13 cellular contexts compared by ENCODE assay signal in genomic region chr12:90618606-90619005, GRCh38.
"Had no signal": no experiment of that assay in that cellular context is flagged by ENCODE, and none has a peak within 500 bp of the region (broad histone marks: within the 10 kb centered on the region; RNA-seq: fewer than 3 reads in every experiment).

No MANE protein-coding gene starts in this region.

- ATAC-seq: activated T-cell treated with anti-CD3 and anti-CD28 coated beads, Interleukin-2, amount 50 U/mL, for 72 hours; left lobe of liver; natural killer cell treated with Interleukin-12 subunit alpha and Interleukin-12 subunit beta and Interleukin-15 and Interleukin-18, amount 100 ng/mL, for 72 hours; sciatic nerve had no signal

- DNase-seq: activated CD4-positive, alpha-beta memory T cell treated with anti-CD3 and anti-CD28 coated beads for 36 hours; activated gamma-delta T cell treated with Interleukin-2 at 50 U/mL for 16 hours; activated naive CD8-positive, alpha-beta T cell treated with anti-CD3 and anti-CD28 coated beads for 36 hours; activated T-cell treated with anti-CD3 and anti-CD28 coated beads, Interleukin-2, amount 50 U/mL, for 72 hours; aorta; islet precursor cell; nucleus accumbens; stimulated activated CD4-positive, alpha-beta T cell treated with anti-CD3 and anti-CD28 coated beads, Interleukin-12 subunit alpha, Interleukin-12 subunit beta, amount 100 ng/mL, for 4 hours; stimulated activated naive CD4-positive, alpha-beta T cell treated with Interleukin-2 at 50 U/mL for 16 hours; T-helper 9 cell had no signal
